Comparison of ENCODE assay signal across 14 cellular contexts in genomic region chr10:86955501-86956194, GRCh38. TPM values are rescaled to one million over a fixed set of nuclear protein-coding genes. Genes with fewer than 3 reads are reported as not detected.
DNase-seq lines count a peak whose midpoint lies in the region; ATAC-seq and TF ChIP-seq lines count a peak whose summit lies in the region.
"Had no signal": no experiment of that assay in that cellular context is flagged by ENCODE, and none has a peak within 500 bp of the region (broad histone marks: within the 10 kb centered on the region; RNA-seq: fewer than 3 reads in every experiment).

No MANE protein-coding gene starts in this region.

- TF ChIP-seq CTCF in adrenal gland (IDR thresholded peaks at IDR 0.05) (no peak), neural crest cell (conservative IDR thresholded peaks at IDR 0.05) (no peak), upper lobe of left lung (IDR thresholded peaks at IDR 0.05) (no peak)

- TF ChIP-seq EP300 in upper lobe of left lung (IDR thresholded peaks at IDR 0.05) = peak in 1 of 4 donors; percentile 70

- ATAC-seq in left cardiac atrium (no peak), upper lobe of left lung (ENCODE audit: low FRiP score in 2 of 2) (no peak), HG02588 (IDR thresholded peaks at IDR 0.05; ENCODE audit: unreplicated experiment) (no peak)
- ATAC-seq: foreskin keratinocyte, mucosa of descending colon had no signal

- peaks cover 14% of the 10 kb centered on the region for H3K9me3 Mint-ChIP-seq in neural crest cell

- H3K4me1 Mint-ChIP-seq in neural crest cell = peaks cover 43% of the 10 kb centered on the region

- peak overlapping the region; percentile 15 for H3K4me3 Mint-ChIP-seq in neural crest cell

- no peaks in the 10 kb centered on the region for H3K27me3 Mint-ChIP-seq in neural crest cell (ENCODE audit: low read depth)
- H3K27me3 Mint-ChIP-seq: CD4-positive, alpha-beta memory T cell had no signal

- DNase-seq in adrenal gland (peak in 4 of 7 donors; percentile 27 to 64 (median 38)), left cardiac atrium (peak; percentile 66), neural crest cell (ENCODE audit: low read depth, low spot score) (no peak), upper lobe of left lung (no peak), HuH-7.5 (ENCODE audit: low spot score) (no peak)
- no peak for DNase-seq in stimulated activated CD4-positive, alpha-beta T cell treated with anti-CD3 and anti-CD28 coated beads, Interleukin-15, amount 100 ng/mL, for 24 hours
- DNase-seq: activated CD4-positive, alpha-beta T cell treated with anti-CD3 and anti-CD28 coated beads, Interleukin-2, amount 50 U/mL, for 1 hour; activated gamma-delta T cell; CD4-positive, alpha-beta memory T cell; foreskin keratinocyte; mucosa of descending colon; NCI-H1417; NCI-H748 treated with DMSO at 0.1 percent for 48 hours had no signal

- H3K27me3 ChIP-seq in adrenal gland = no peaks in the 10 kb centered on the region
- H3K27me3 ChIP-seq in upper lobe of left lung = no peaks in the 10 kb centered on the region
- H3K27me3 ChIP-seq: foreskin keratinocyte had no signal

- H3K27ac Mint-ChIP-seq in neural crest cell (ENCODE audit: unreplicated experiment) = peak overlapping the region; percentile 84
- H3K27ac Mint-ChIP-seq: CD4-positive, alpha-beta memory T cell had no signal

- intact Hi-C loops in adrenal gland (cut with DNase I) (no loop called here), left cardiac atrium (cut with DNase I) (no loop called here)

- H3K9me3 ChIP-seq in adrenal gland (replicated peaks in 1 of 3) = no peaks in the 10 kb centered on the region
- peaks cover 0 to 4% (median 0%) of the 10 kb centered on the region in 4 donors for H3K9me3 ChIP-seq in upper lobe of left lung

- peaks cover 12% of the 10 kb centered on the region for H3K36me3 Mint-ChIP-seq in neural crest cell (ENCODE audit: low read depth)

- H3K4me1 ChIP-seq in adrenal gland (replicated peaks in 1 of 2) = peaks cover 49 to 58% of the 10 kb centered on the region in 2 donors
- peaks cover 32 to 58% (median 54%) of the 10 kb centered on the region in 4 donors for H3K4me1 ChIP-seq in upper lobe of left lung

- peak overlapping the region in 1 of 4 donors; percentile 27 for H3K4me3 ChIP-seq in adrenal gland
- H3K4me3 ChIP-seq in upper lobe of left lung = peak overlapping the region; percentile 13 to 47 (median 34)
- H3K4me3 ChIP-seq: mucosa of descending colon had no signal

- H3K27ac ChIP-seq in adrenal gland (peak overlapping the region in 4 of 5 donors; percentile 89 to 94 (median 92)), upper lobe of left lung (peak overlapping the region; percentile 81 to 90 (median 85))
- H3K27ac ChIP-seq: foreskin keratinocyte had no signal

- no peak for TF ChIP-seq POLR2A in adrenal gland (IDR thresholded peaks at IDR 0.05)
- no peak for TF ChIP-seq POLR2A in upper lobe of left lung (IDR thresholded peaks at IDR 0.05)

- H3K36me3 ChIP-seq in adrenal gland (replicated peaks in 1 of 2) (no peaks in the 10 kb centered on the region), upper lobe of left lung (no peaks in the 10 kb centered on the region)

- 68 to 88% (median 71%) methylated on average over 3 to 16 of the region's 16 CpGs for WGBS in adrenal gland, 4 donors
- 49 to 71% methylated on average over 14 to 16 of the region's 16 CpGs for WGBS in upper lobe of left lung, 2 donors

RNA-seq across cellular contexts. Expression of gene MMRN2, which starts 1.8 kb away (rescaled TPM):
- total RNA-seq in adrenal gland = 10 to 100 TPM; 26.3 to 44.2 (median 36.6) TPM
- polyA plus RNA-seq in adrenal gland = 10 to 100 TPM in 2 of 3 donors, 1 to 10 TPM in 1; 9.5 to 16.5 (median 13.4) TPM
- 10 to 100 TPM; 38.6 to 62.1 TPM for total RNA-seq in left cardiac atrium
- total RNA-seq in neural crest cell = 0.27 and 0.40 TPM in 2 replicates
- 10 to 100 TPM; 18.8 to 76.8 (median 31.3) TPM for total RNA-seq in upper lobe of left lung

RNA-seq across cellular contexts. Expression of gene SNCG, which starts 2.8 kb away (rescaled TPM):
- total RNA-seq in adrenal gland (100 to 1,000 TPM; 177 to 599 (median 404) TPM), left cardiac atrium (10 to 100 TPM; 27.8 to 51.0 TPM), neural crest cell (7.8 and 8.2 TPM in 2 replicates), upper lobe of left lung (10 to 100 TPM in 1 of 6 donors, 1 to 10 TPM in 4, not detected in 1; 2.9 to 24.7 (median 6.4) TPM)
- polyA plus RNA-seq in adrenal gland = 1,000 to 10,000 TPM in 1 of 3 donors, 100 to 1,000 TPM in 2; 176 to 1,434 (median 799) TPM
- total RNA-seq: CD4-positive, alpha-beta memory T cell had no signal
- polyA plus RNA-seq: CD4-positive, alpha-beta memory T cell had no signal

RNA-seq across cellular contexts. Expression of gene ADIRF, which starts 12.6 kb away (rescaled TPM):
- total RNA-seq in adrenal gland (10 to 100 TPM; 15.3 to 38.1 (median 22.6) TPM), left cardiac atrium (100 to 1,000 TPM; 143 to 269 TPM), neural crest cell (not detected in 2 replicates), upper lobe of left lung (100 to 1,000 TPM in 5 of 6 donors, 10 to 100 TPM in 1; 51.3 to 202 (median 164) TPM)
- polyA plus RNA-seq in adrenal gland = 100 to 1,000 TPM in 1 of 3 donors, 10 to 100 TPM in 1, 1 to 10 TPM in 1; 6.6 to 592 (median 52.2) TPM
- total RNA-seq: CD4-positive, alpha-beta memory T cell had no signal

Comparison
In these comparisons a context has a peak if more than half of its experiments do, and no peak if none do; other contexts are left out.
1. DNase-seq: peak in adrenal gland (4 of 7) and left cardiac atrium (single experiment); none in neural crest cell (single experiment), upper lobe of left lung (0 of 2), stimulated activated CD4-positive, alpha-beta T cell treated with anti-CD3 and anti-CD28 coated beads, Interleukin-15, amount 100 ng/mL, for 24 hours (single experiment) and HuH-7.5 (single experiment).
2. RNA of gene MMRN2, which starts 1.8 kb away (total RNA-seq): 38.6 to 62.1 TPM in left cardiac atrium, 26.3 to 44.2 TPM in adrenal gland and 18.8 to 76.8 TPM in upper lobe of left lung; 0.27 to 0.40 TPM in neural crest cell; every median in the first group is over 10 times any median in the second.
3. RNA of gene ADIRF, which starts 12.6 kb away (total RNA-seq): 143 to 269 TPM in left cardiac atrium, 51.3 to 202 TPM in upper lobe of left lung and 15.3 to 38.1 TPM in adrenal gland; not detected in neural crest cell; every median in the first group is over 10 times any median in the second.